In genomic region chr20:64152906-64153305, GRCh38 we compare ENCODE assay signal across 1 cellular context.
TF ChIP-seq lines count a peak whose summit lies in the region.

No MANE protein-coding gene starts in this region.

TF ChIP-seq in HepG2, 621 proteins besides CTCF, POLR2A, EP300 and RAD21 (continued from another document):
- peak; percentile 5; the same call in 1 of the 2 replicates for TF ChIP-seq ZNF687 (CRISPR knock-in tag; IDR thresholded peaks at IDR 0.05)
- TF ChIP-seq SAFB2 (CRISPR knock-in tag; IDR thresholded peaks at IDR 0.05; ENCODE audit: borderline replicate concordance, low read depth): no peak
